ENCODE assay signal across 23 cellular contexts in genomic region chr12:116441292-116441691, GRCh38.
DNase-seq lines count a peak whose midpoint lies in the region; ATAC-seq and TF ChIP-seq lines count a peak whose summit lies in the region.
"Had no signal": no experiment of that assay in that cellular context is flagged by ENCODE, and none has a peak within 500 bp of the region (broad histone marks: within the 10 kb centered on the region; RNA-seq: fewer than 3 reads in every experiment).

No MANE protein-coding gene starts in this region.

- POLR2A ChIA-PET in RWPE1 (lab: Yijun Ruan, JAX; ENCODE audit: low non-redundant PET), result no interaction called here

- no peaks in the 10 kb centered on the region for H3K36me3 ChIP-seq in vagina
- H3K36me3 ChIP-seq: tibial nerve had no signal

- no peaks in the 10 kb centered on the region for H3K4me1 ChIP-seq in vagina

- in situ Hi-C loops in G401 (cut with HindIII; ENCODE audit: low sequenced_read_pairs), result no loop called here

- H3K27ac ChIP-seq in RWPE1 (peak overlapping the region; percentile 3; the same call in 1 of the 2 replicates), vagina (no peak overlapping the region)
- H3K27ac ChIP-seq: tibial nerve had no signal

- TF ChIP-seq CTCF in RWPE1 (conservative IDR thresholded peaks at IDR 0.05; ENCODE audit: low read depth) (no peak), fibroblast of the aortic adventitia (IDR thresholded peaks at IDR 0.05; ENCODE audit: insufficient read depth, low read length) (no peak), vagina (IDR thresholded peaks at IDR 0.05) (no peak)

- intact Hi-C loops in vagina (cut with DNase I), result no loop called here

- no peaks in the 10 kb centered on the region for H3K9me3 ChIP-seq in vagina
- H3K9me3 ChIP-seq: tibial nerve had no signal

- no peaks in the 10 kb centered on the region for H3K27me3 ChIP-seq in vagina
- H3K27me3 ChIP-seq: tibial nerve had no signal

- TF ChIP-seq POLR2A in vagina (IDR thresholded peaks at IDR 0.05), result no peak

- CTCF ChIA-PET in RWPE1 (lab: Yijun Ruan, JAX), result no interaction called here

- H3K4me3 ChIP-seq in fibroblast of the aortic adventitia (ENCODE audit: low read depth, low read length), result no peak overlapping the region
- H3K4me3 ChIP-seq in vagina, result no peak overlapping the region
- H3K4me3 ChIP-seq: tibial nerve had no signal

- peak; percentile 47 for DNase-seq in G401 (ENCODE audit: low spot score)
- no peak for DNase-seq in RWPE1 (ENCODE audit: low spot score)
- peak; percentile 29 for DNase-seq in fibroblast of the aortic adventitia (ENCODE audit: low read depth)
- peak; percentile 35 for DNase-seq in renal cortical epithelial cell (ENCODE audit: low read depth)
- DNase-seq in activated naive CD4-positive, alpha-beta T cell treated with Interleukin-2 at 50 U/mL for 16 hours, result no peak
- DNase-seq in vagina (ENCODE audit: extremely low spot score in 2 of 2), result no peak
- DNase-seq in NCI-H2107 treated with DMSO at 0.1 percent for 48 hours (lab: John Stamatoyannopoulos, UW; ENCODE audit: unreplicated experiment), result no peak
- DNase-seq: activated CD4-positive, alpha-beta T cell treated with anti-CD3 and anti-CD28 coated beads, Interleukin-2, amount 10 ng/mL, durations not matched to agents 7 days and 5 days; activated CD8-positive, alpha-beta memory T cell treated with anti-CD3 and anti-CD28 coated beads, Interleukin-2, amount 50 U/mL, for 48 hours; activated effector memory CD4-positive, alpha-beta T cell treated with Interleukin-2 at 50 U/mL for 16 hours; activated naive CD8-positive, alpha-beta T cell treated with anti-CD3 and anti-CD28 coated beads, Interleukin-2, amount 50 U/mL, for 24 hours; cortex of kidney; Kasumi-1; mesendoderm; natural killer cell; NCI-H1092 treated with DMSO at 0.1 percent for 48 hours; NCI-H2107; NCI-H510A treated with DMSO at 0.1 percent for 48 hours; stimulated activated CD4-positive, alpha-beta T cell treated with anti-CD3 and anti-CD28 coated beads, Interleukin-2, amount 100 ng/mL, for 24 hours; stimulated activated naive CD4-positive, alpha-beta T cell; T-helper 1 cell had no signal

- no peak for ATAC-seq in HG03469 (IDR thresholded peaks at IDR 0.05; ENCODE audit: unreplicated experiment)
- ATAC-seq: activated naive CD8-positive, alpha-beta T cell treated with anti-CD3 and anti-CD28 coated beads, Interleukin-2, amount 50 U/mL, for 24 hours; natural killer cell had no signal

Comparison
In these comparisons a context has a peak if more than half of its experiments do, and no peak if none do; other contexts are left out.
1. DNase-seq: peak in G401 (single experiment), fibroblast of the aortic adventitia (single experiment) and renal cortical epithelial cell (single experiment); none in RWPE1 (single experiment), activated naive CD4-positive, alpha-beta T cell treated with Interleukin-2 at 50 U/mL for 16 hours (single experiment), vagina (0 of 2) and NCI-H2107 treated with DMSO at 0.1 percent for 48 hours (single experiment).